In the genomic region with DNA sequence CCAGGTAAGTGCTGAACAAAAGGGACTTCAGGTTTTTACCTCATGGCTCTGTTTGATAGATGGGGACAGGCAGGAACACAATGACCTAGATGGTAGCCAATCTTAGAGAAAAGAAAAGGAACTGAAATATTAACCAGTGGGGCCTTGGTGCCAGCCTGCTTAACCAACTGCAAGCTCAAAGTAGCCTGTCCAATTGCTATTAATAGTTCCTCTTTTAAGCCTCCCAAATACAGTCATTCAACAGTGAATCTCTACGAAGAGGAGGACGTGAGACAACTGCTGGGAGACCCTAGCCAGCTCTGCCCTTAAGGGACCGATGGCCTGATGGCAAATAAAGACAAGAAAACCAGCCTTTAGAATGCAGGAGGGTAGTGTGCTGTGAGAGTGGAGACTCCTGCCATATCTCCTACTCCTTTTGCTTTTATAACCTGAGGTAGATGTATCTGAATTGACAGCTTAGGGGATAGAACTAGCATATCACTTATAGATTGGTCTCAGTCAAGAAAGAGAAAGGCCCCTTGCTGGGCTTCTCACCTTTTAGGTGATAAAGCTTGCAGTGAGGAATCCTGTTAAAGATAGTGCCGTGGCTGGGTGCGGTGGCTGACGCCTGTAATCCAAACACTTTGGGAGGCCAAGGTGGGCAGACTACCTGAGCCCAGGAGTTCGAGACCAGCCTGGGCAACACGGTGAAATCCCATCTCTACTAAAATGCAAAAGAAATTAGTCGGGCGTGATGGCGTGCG, we compare ENCODE assay signal across 20 cellular contexts. TPM values are rescaled to one million over a fixed set of nuclear protein-coding genes. Genes with fewer than 3 reads are reported as not detected.
DNase-seq lines count a peak whose midpoint lies in the region; ATAC-seq and TF ChIP-seq lines count a peak whose summit lies in the region.
"Had no signal": no experiment of that assay in that cellular context is flagged by ENCODE, and none has a peak within 500 bp of the region (broad histone marks: within the 10 kb centered on the region; RNA-seq: fewer than 3 reads in every experiment).

No MANE protein-coding gene starts in this region.

- H3K9me3 Mint-ChIP-seq in dendritic cell treated with granulocyte-macrophage colony-stimulating factor and Interleukin-4, amounts not matched to agents 40 ng/mL and 50 ng/mL, for 4 days = no peaks in the 10 kb centered on the region
- H3K9me3 Mint-ChIP-seq: activated T-cell treated with anti-CD3 and anti-CD28 coated beads, Interleukin-2, amount 50 U/mL, for 24 hours; CD4-positive, alpha-beta memory T cell had no signal

- DNase-seq in NOMO-1 (lab: John Stamatoyannopoulos, UW; ENCODE audit: unreplicated experiment in 2 of 2) (peak; percentile 48 to 78), gastrocnemius medialis (peak; percentile 78 to 86), AG08395 (ENCODE audit: low spot score) (no peak), ACHN (no peak)
- DNase-seq: activated CD4-positive, alpha-beta T cell treated with anti-CD3 and anti-CD28 coated beads, Interleukin-2, amount 10 ng/mL, durations not matched to agents 7 days and 5 days; activated T-cell treated with anti-CD3 and anti-CD28 coated beads, Interleukin-2, amount 50 U/mL, for 24 hours; CD4-positive, alpha-beta memory T cell; effector memory CD4-positive, alpha-beta T cell; NCI-H2029 treated with DMSO at 0.1 percent for 48 hours; NCI-H526 treated with DMSO at 0.1 percent for 48 hours; T-helper 9 cell; uterus had no signal

- peak; percentile 83 to 95 for TF ChIP-seq POLR2A in gastrocnemius medialis (IDR thresholded peaks at IDR 0.05)

- in situ Hi-C loops in gastrocnemius medialis (cut with MboI; ENCODE audit: low sequenced_read_pairs in 4 of 4) = loop anchor here in 1 of 4 donors (5.0 kb wide), 1 partner anchor 58 kb away; no protein-coding TSS in a partner anchor
- in situ Hi-C loops in ACHN (cut with HindIII; ENCODE audit: low pct_ligation_motif_present, low pct_unique_long_range_greater_than_20kb, low sequenced_read_pairs) = no loop called here

- intact Hi-C loops in dendritic cell treated with granulocyte-macrophage colony-stimulating factor and Interleukin-4, amounts not matched to agents 40 ng/mL and 50 ng/mL, for 4 days (cut with micrococcal nuclease) = loop anchor here (5.0 kb wide), 1 partner anchor 32 kb away; no protein-coding TSS in a partner anchor
- intact Hi-C loops in gastrocnemius medialis (cut with DNase I; ENCODE audit: low total_unique reads) = loop anchor here (1.0 to 2.0 kb wide), 2 partner anchors 59 to 199 kb away; no protein-coding TSS in a partner anchor

- ATAC-seq in GM18511 (IDR thresholded peaks at IDR 0.05; ENCODE audit: unreplicated experiment) = peak; percentile 69
- peak; percentile 64 to 69 for ATAC-seq in gastrocnemius medialis
- no peak for ATAC-seq in HG03196 (IDR thresholded peaks at IDR 0.05; ENCODE audit: unreplicated experiment)
- ATAC-seq: activated naive CD4-positive, alpha-beta T cell treated with anti-CD3 and anti-CD28 coated beads, Interleukin-2, amount 50 U/mL, for 72 hours had no signal

- H3K4me3 Mint-ChIP-seq in dendritic cell treated with granulocyte-macrophage colony-stimulating factor and Interleukin-4, amounts not matched to agents 40 ng/mL and 50 ng/mL, for 4 days = no peak overlapping the region
- H3K4me3 Mint-ChIP-seq: activated CD4-positive, alpha-beta T cell treated with anti-CD3 and anti-CD28 coated beads, Interleukin-2, amount 10 ng/mL, durations not matched to agents 7 days and 5 days; activated T-cell treated with anti-CD3 and anti-CD28 coated beads, Interleukin-2, amount 50 U/mL, for 24 hours; CD4-positive, alpha-beta memory T cell; stimulated activated naive CD8-positive, alpha-beta T cell treated with anti-CD3 and anti-CD28 coated beads, Interleukin-15, Interleukin-2, amounts not matched to agents 100 ng/mL and 50 ng/mL, for 24 hours had no signal

- no peaks in the 10 kb centered on the region for H3K36me3 ChIP-seq in gastrocnemius medialis
- H3K36me3 ChIP-seq: breast epithelium, uterus had no signal

- H3K27ac ChIP-seq in gastrocnemius medialis = peak overlapping the region; percentile 94 to 99 (median 95)
- H3K27ac ChIP-seq: skin epidermis, uterus had no signal

- H3K4me3 ChIP-seq in gastrocnemius medialis = peak overlapping the region in 2 of 4 donors; percentile 12 to 21
- H3K4me3 ChIP-seq: breast epithelium, lung, skin epidermis, uterus had no signal

- peaks cover 58% of the 10 kb centered on the region for H3K4me1 Mint-ChIP-seq in dendritic cell treated with granulocyte-macrophage colony-stimulating factor and Interleukin-4, amounts not matched to agents 40 ng/mL and 50 ng/mL, for 4 days (ENCODE audit: low read depth)

- H3K27me3 ChIP-seq in gastrocnemius medialis = no peaks in the 10 kb centered on the region
- H3K27me3 ChIP-seq: breast epithelium, uterus had no signal

- no peaks in the 10 kb centered on the region for H3K36me3 Mint-ChIP-seq in dendritic cell treated with granulocyte-macrophage colony-stimulating factor and Interleukin-4, amounts not matched to agents 40 ng/mL and 50 ng/mL, for 4 days (ENCODE audit: low read depth)
- H3K36me3 Mint-ChIP-seq: activated naive CD4-positive, alpha-beta T cell treated with anti-CD3 and anti-CD28 coated beads, Interleukin-2, amount 50 U/mL, for 72 hours; CD4-positive, alpha-beta memory T cell had no signal

- peak overlapping the region; percentile 82 for H3K27ac Mint-ChIP-seq in dendritic cell treated with granulocyte-macrophage colony-stimulating factor and Interleukin-4, amounts not matched to agents 40 ng/mL and 50 ng/mL, for 4 days
- H3K27ac Mint-ChIP-seq: activated T-cell treated with anti-CD3 and anti-CD28 coated beads, Interleukin-2, amount 50 U/mL, for 24 hours; stimulated activated naive CD8-positive, alpha-beta T cell treated with anti-CD3 and anti-CD28 coated beads, Interleukin-15, Interleukin-2, amounts not matched to agents 100 ng/mL and 50 ng/mL, for 24 hours had no signal

- no peaks in the 10 kb centered on the region for H3K9me3 ChIP-seq in gastrocnemius medialis
- H3K9me3 ChIP-seq: breast epithelium, uterus had no signal

- no peaks in the 10 kb centered on the region for H3K27me3 Mint-ChIP-seq in dendritic cell treated with granulocyte-macrophage colony-stimulating factor and Interleukin-4, amounts not matched to agents 40 ng/mL and 50 ng/mL, for 4 days
- H3K27me3 Mint-ChIP-seq: activated CD4-positive, alpha-beta T cell treated with anti-CD3 and anti-CD28 coated beads, Interleukin-2, amount 10 ng/mL, durations not matched to agents 7 days and 5 days; activated T-cell treated with anti-CD3 and anti-CD28 coated beads, Interleukin-2, amount 50 U/mL, for 24 hours; CD4-positive, alpha-beta memory T cell; stimulated activated naive CD8-positive, alpha-beta T cell treated with anti-CD3 and anti-CD28 coated beads, Interleukin-15, Interleukin-2, amounts not matched to agents 100 ng/mL and 50 ng/mL, for 24 hours had no signal

- no peak for TF ChIP-seq CTCF in gastrocnemius medialis (IDR thresholded peaks at IDR 0.05 in 4 of 5, conservative IDR thresholded peaks at IDR 0.05 in 1 of 5)

- peaks cover 51 to 54% of the 10 kb centered on the region in 2 donors for H3K4me1 ChIP-seq in gastrocnemius medialis
- H3K4me1 ChIP-seq: breast epithelium, uterus had no signal

RNA-seq across cellular contexts. Expression of a gene that starts 28.3 kb away (rescaled TPM):
- total RNA-seq in gastrocnemius medialis = 1 to 10 TPM; 3.3 to 6.1 (median 5.4) TPM

RNA-seq across cellular contexts. Expression of a gene that starts 28.7 kb away (rescaled TPM):
- 1 to 10 TPM in 3 of 4 donors, under 1 TPM in 1; 0.66 to 7.1 (median 3.8) TPM for total RNA-seq in gastrocnemius medialis

Comparison
In these comparisons a context has a peak if more than half of its experiments do, and no peak if none do; other contexts are left out.
1. DNase-seq: peak in NOMO-1 (2 of 2) and gastrocnemius medialis (2 of 2); none in AG08395 (single experiment) and ACHN (single experiment).